16 cellular contexts compared by ENCODE assay signal in genomic region chr6:43910149-43910637, GRCh38.
A peak's percentile ranks its signal among the peaks of the same experiment; 100 is the strongest.
DNase-seq lines count a peak whose midpoint lies in the region; ATAC-seq and TF ChIP-seq lines count a peak whose summit lies in the region.
"Had no signal": no experiment of that assay in that cellular context is flagged by ENCODE, and none has a peak within 500 bp of the region (broad histone marks: within the 10 kb centered on the region; RNA-seq: fewer than 3 reads in every experiment).

No MANE protein-coding gene starts in this region.

- BruUV-seq in HCT116 (replicated peaks; lab: Mats Ljungman, UMichigan) = TSS peak; percentile 92
- BruUV-seq in Panc1 (replicated peaks; lab: Mats Ljungman, UMichigan) = no TSS peak
- TSS peak; percentile 84 for BruUV-seq in mammary epithelial cell (replicated peaks; lab: Mats Ljungman, UMichigan)

- TF ChIP-seq RAD21 in HCT116 (IDR thresholded peaks at IDR 0.05; ENCODE audit: low read depth) = no peak

- dilution Hi-C loops in mammary epithelial cell (cut with HindIII; ENCODE audit: low sequenced_read_pairs) = no loop called here

- H2AFZ ChIP-seq in HCT116 (ENCODE audit: low read depth, low read length, poor library complexity, severe bottlenecking) = no peak overlapping the region
- H2AFZ ChIP-seq in mammary epithelial cell (ENCODE audit: low read depth, low read length) = no peak overlapping the region

- WGBS in mammary epithelial cell (ENCODE audit: low coverage, missing lambda C conversion rate) = 100% methylated on average over 1 of the region's 1 CpG

- no peaks in the 10 kb centered on the region for H3K9me3 Mint-ChIP-seq in activated T-helper 17 cell treated with anti-CD3 and anti-CD28 coated beads, Interleukin-2, amount 50 U/mL, for 72 hours

- no peaks in the 10 kb centered on the region for H3K9me2 ChIP-seq in HCT116 (ENCODE audit: insufficient read depth)

- H3K4me3 Mint-ChIP-seq in activated T-helper 17 cell treated with anti-CD3 and anti-CD28 coated beads, Interleukin-2, amount 50 U/mL, for 72 hours = no peak overlapping the region
- H3K4me3 Mint-ChIP-seq: B cell had no signal

- no peaks in the 10 kb centered on the region for H3K36me3 Mint-ChIP-seq in activated T-helper 17 cell treated with anti-CD3 and anti-CD28 coated beads, Interleukin-2, amount 50 U/mL, for 72 hours (ENCODE audit: low read depth)

- H3K79me2 ChIP-seq in HCT116 (ENCODE audit: insufficient read depth, low read length) (no peaks in the 10 kb centered on the region), mammary epithelial cell (ENCODE audit: insufficient read depth, low read length) (no peaks in the 10 kb centered on the region)

- no peaks in the 10 kb centered on the region for H3K4me1 Mint-ChIP-seq in activated T-helper 17 cell treated with anti-CD3 and anti-CD28 coated beads, Interleukin-2, amount 50 U/mL, for 72 hours
- H3K4me1 Mint-ChIP-seq: B cell had no signal

- in situ Hi-C loops in Panc1 (cut with HindIII; ENCODE audit: low pct_unique_long_range_greater_than_20kb, low sequenced_read_pairs) (no loop called here), mammary epithelial cell (cut with MboI; ENCODE audit: low sequenced_read_pairs in 2 of 2) (no loop called here), GM13977 (cut with MboI; ENCODE audit: low pct_unique_long_range_greater_than_20kb, low sequenced_read_pairs, unreplicated experiment) (no loop called here)

- H4K20me1 ChIP-seq in HCT116 (ENCODE audit: insufficient read depth) (no peaks in the 10 kb centered on the region), mammary epithelial cell (ENCODE audit: insufficient read depth, low read length) (no peaks in the 10 kb centered on the region)

- intact Hi-C loops in HCT116 (cut with micrococcal nuclease) (no loop called here), Panc1 (cut with micrococcal nuclease; ENCODE audit: unreplicated experiment) (no loop called here), mammary epithelial cell (cut with micrococcal nuclease) (loop anchor here (1.0 to 2.0 kb wide), 3 partner anchors 13 to 154 kb away; no protein-coding TSS in a partner anchor)

- CTCF ChIA-PET in HCT116 (lab: Charles Lee) = no interaction called here
- CTCF ChIA-PET in Panc1 (lab: Charles Lee) = no interaction called here
- CTCF ChIA-PET in mammary epithelial cell (lab: Charles Lee; ENCODE audit: low non-redundant PET) = no interaction called here

- no peaks in the 10 kb centered on the region for H3K4me1 ChIP-seq in HCT116 (ENCODE audit: control insufficient read depth in 1 of 2, insufficient read depth in 2 of 2, low read length in 2 of 2)
- H3K4me1 ChIP-seq in Panc1 (ENCODE audit: control insufficient read depth, insufficient read depth, low read length) = peaks cover 11% of the 10 kb centered on the region
- H3K4me1 ChIP-seq in mammary epithelial cell (ENCODE audit: insufficient read depth, low read length) = no peaks in the 10 kb centered on the region

- no peaks in the 10 kb centered on the region for H3K9me3 ChIP-seq in HCT116 (ENCODE audit: control insufficient read depth in 1 of 2, insufficient read depth in 1 of 2, low read depth in 1 of 2, low read length in 2 of 2)
- no peaks in the 10 kb centered on the region for H3K9me3 ChIP-seq in Panc1 (ENCODE audit: control insufficient read depth, insufficient read depth, low read depth, low read length)
- H3K9me3 ChIP-seq in mammary epithelial cell (replicated peaks; ENCODE audit: insufficient read depth, low read length) = no peaks in the 10 kb centered on the region
- H3K9me3 ChIP-seq: HAP-1 had no signal

- peaks cover 4% of the 10 kb centered on the region for H3K27me3 Mint-ChIP-seq in activated T-helper 17 cell treated with anti-CD3 and anti-CD28 coated beads, Interleukin-2, amount 50 U/mL, for 72 hours

- H3K4me3 ChIP-seq in HCT116 (replicated peaks in 1 of 2; ENCODE audit: low read depth in 1 of 2, low read length in 2 of 2) = no peak overlapping the region; a peak in 1 of 4 replicates
- no peak overlapping the region for H3K4me3 ChIP-seq in Panc1 (ENCODE audit: low read depth in 2 of 2, low read length in 2 of 2)
- H3K4me3 ChIP-seq in mammary epithelial cell (replicated peaks in 1 of 3; ENCODE audit: insufficient read depth in 1 of 3, low read depth in 2 of 3, low read length in 3 of 3) = no peak overlapping the region
- H3K4me3 ChIP-seq: HAP-1 had no signal

- no peak overlapping the region for H3K9ac ChIP-seq in HCT116 (ENCODE audit: low read length)
- H3K9ac ChIP-seq in mammary epithelial cell (ENCODE audit: insufficient read depth, low read length) = no peak overlapping the region

- no peak for ATAC-seq in HCT116
- no peak for ATAC-seq in Panc1
- ATAC-seq in activated T-helper 17 cell treated with anti-CD3 and anti-CD28 coated beads, Interleukin-2, amount 50 U/mL, for 72 hours (replicated peaks) = no peak

- POLR2A ChIA-PET in HCT116 (lab: Charles Lee) (no interaction called here), Panc1 (lab: Charles Lee) (no interaction called here)

- H3K27ac Mint-ChIP-seq in activated T-helper 17 cell treated with anti-CD3 and anti-CD28 coated beads, Interleukin-2, amount 50 U/mL, for 72 hours = no peak overlapping the region
- H3K27ac Mint-ChIP-seq: B cell had no signal

- H3K36me3 ChIP-seq in HCT116 (ENCODE audit: control insufficient read depth in 1 of 2, insufficient read depth in 2 of 2, low read length in 2 of 2) = no peaks in the 10 kb centered on the region
- no peaks in the 10 kb centered on the region for H3K36me3 ChIP-seq in Panc1 (ENCODE audit: control insufficient read depth, insufficient read depth, low read length)
- no peaks in the 10 kb centered on the region for H3K36me3 ChIP-seq in mammary epithelial cell (ENCODE audit: insufficient read depth, low read length)
- H3K36me3 ChIP-seq: HAP-1 had no signal

- no peaks in the 10 kb centered on the region for H3K27me3 ChIP-seq in HCT116 (ENCODE audit: insufficient read depth, low read length)
- H3K27me3 ChIP-seq in Panc1 (ENCODE audit: control insufficient read depth, insufficient read depth, low read length) = no peaks in the 10 kb centered on the region
- no peaks in the 10 kb centered on the region for H3K27me3 ChIP-seq in mammary epithelial cell (ENCODE audit: insufficient read depth, low read length)

- no peak for TF ChIP-seq CTCF in 22Rv1 (IDR thresholded peaks at IDR 0.05)
- no peak for TF ChIP-seq CTCF in HCT116 (IDR thresholded peaks at IDR 0.05 in 2 of 3, conservative IDR thresholded peaks at IDR 0.05 in 1 of 3; ENCODE audit: borderline replicate concordance in 1 of 3, insufficient read depth in 1 of 3, low read depth in 2 of 3, low read length in 2 of 3)
- no peak for TF ChIP-seq CTCF in Panc1 (IDR thresholded peaks at IDR 0.05)
- TF ChIP-seq CTCF in mammary epithelial cell (conservative IDR thresholded peaks at IDR 0.05 in 1 of 2, IDR thresholded peaks at IDR 0.05 in 1 of 2; ENCODE audit: extremely low read depth in 1 of 2, insufficient read depth in 1 of 2, low read depth in 1 of 2, low read length in 2 of 2) = no peak
- TF ChIP-seq CTCF in GM20000 (IDR thresholded peaks at IDR 0.05; ENCODE audit: extremely low read depth, missing control alignments) = no peak
- no peak for TF ChIP-seq CTCF in GM13977 (IDR thresholded peaks at IDR 0.05; ENCODE audit: extremely low read depth, insufficient read depth, missing control alignments)

- H3K27ac ChIP-seq in 22Rv1 = peak overlapping the region; percentile 42; the same call in 1 of the 2 replicates
- H3K27ac ChIP-seq in HCT116 (ENCODE audit: low read depth, low read length) = no peak overlapping the region
- peak overlapping the region; percentile 26; the same call in 1 of the 2 replicates for H3K27ac ChIP-seq in Panc1 (ENCODE audit: low read length)
- no peak overlapping the region for H3K27ac ChIP-seq in mammary epithelial cell (ENCODE audit: insufficient read depth, low read depth, low read length)

- H3K4me2 ChIP-seq in HCT116 (ENCODE audit: low read length) (no peak overlapping the region), mammary epithelial cell (ENCODE audit: insufficient read depth, low read depth, low read length) (no peak overlapping the region)

- no peak for TF ChIP-seq POLR2A in HCT116 (IDR thresholded peaks at IDR 0.05; ENCODE audit: borderline replicate concordance, extremely low read depth, insufficient read depth, insufficient read length)

- DNase-seq in HCT116 (ENCODE audit: low read depth, low spot score) = no peak
- no peak for DNase-seq in Panc1 (ENCODE audit: low read depth, low spot score)
- DNase-seq in mammary epithelial cell = no peak
- DNase-seq in middle frontal gyrus (ENCODE audit: extremely low spot score, low spot score) = no peak
- DNase-seq in GM20000 (ENCODE audit: low spot score) = no peak
- DNase-seq in GM13977 (ENCODE audit: low spot score) = no peak
- DNase-seq: DMS79, MM.1S, NCI-H1092, NCI-H1436, NCI-H187 treated with DMSO at 0.1 percent for 48 hours, NCI-H510A had no signal

- RAD21 ChIA-PET in HCT116 (lab: Charles Lee; ENCODE audit: low non-redundant PET in 1 of 2, low total read pairs in 2 of 2, uncharacterized antibody in 2 of 2, unreplicated experiment in 2 of 2) = no interaction called here

TF ChIP-seq in HCT116, 20 proteins besides CTCF, POLR2A, EP300 and RAD21 (continues in another document):
- TF ChIP-seq SIN3A (IDR thresholded peaks at IDR 0.05; ENCODE audit: low read depth) (no peak), YY1 (IDR thresholded peaks at IDR 0.05; ENCODE audit: extremely low read depth, insufficient replicate concordance, low read depth, low read length) (no peak), ZFX (IDR thresholded peaks at IDR 0.05) (no peak), FOSL1 (IDR thresholded peaks at IDR 0.05; ENCODE audit: low read depth) (no peak)

Comparison
In these comparisons a context has a peak if more than half of its experiments do, and no peak if none do; other contexts are left out.
1. H3K27ac ChIP-seq: peak in 22Rv1 (single experiment) and Panc1 (single experiment); none in HCT116 (single experiment) and mammary epithelial cell (single experiment).